ENCODE assay signal across 1 cellular context in the genomic region with DNA sequence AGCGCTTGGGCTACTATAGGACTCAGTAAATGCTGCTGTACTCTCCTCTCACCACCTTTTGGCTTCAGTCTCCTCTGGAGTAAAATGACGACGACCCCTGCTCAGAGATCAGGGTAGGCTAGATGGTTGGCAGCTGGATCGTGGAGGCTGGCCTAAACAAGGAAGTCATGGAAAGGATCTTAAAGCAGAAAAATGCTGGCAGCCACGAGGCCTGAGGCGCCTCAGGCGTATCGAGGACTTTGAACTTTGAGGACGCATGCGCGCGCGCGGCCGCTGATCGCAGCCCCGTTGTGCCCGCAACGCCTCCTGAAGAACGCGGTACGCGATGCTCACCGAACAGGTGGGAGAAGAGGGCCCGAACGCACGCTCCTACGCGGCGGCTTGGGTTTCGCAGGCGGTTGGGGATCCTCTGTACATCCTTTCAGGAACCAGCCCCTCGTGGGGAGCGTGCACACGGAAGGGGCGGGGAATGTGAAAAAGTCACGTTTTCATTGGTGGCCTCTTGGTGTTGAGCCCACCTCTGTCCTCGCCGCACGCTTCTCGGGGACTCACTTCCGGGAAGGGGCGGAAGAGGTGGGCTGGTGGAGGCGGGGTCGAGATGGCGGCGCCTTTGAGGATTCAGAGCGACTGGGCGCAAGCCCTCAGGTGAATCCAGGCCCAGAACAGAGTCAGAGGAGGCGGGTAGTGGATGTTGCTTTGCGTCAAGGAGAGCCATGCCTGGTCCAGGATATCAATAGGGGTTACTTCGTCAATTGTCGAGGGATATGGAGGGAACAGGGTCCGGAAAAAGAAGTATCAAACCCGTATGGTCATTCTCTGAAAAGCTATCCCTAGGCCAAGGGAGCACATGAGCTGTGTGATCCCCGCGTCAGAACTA.
A peak's percentile ranks its signal among the peaks of the same experiment; 100 is the strongest.
TF ChIP-seq lines count a peak whose summit lies in the region.

Gene COA4 (minus strand): TSS at position 423 of the 877 bp plus-strand sequence. CDS start 3,468 bp downstream, outside the sequence.
Gene PAAF1 (plus strand): TSS at position 576 of the 877 bp plus-strand sequence. CDS start 23 bp downstream, at position 599.

TF ChIP-seq in WTC11, 78 proteins besides CTCF, POLR2A, EP300 and RAD21 (continued from another document and continues in another):
- TF ChIP-seq ARID4B (CRISPR knock-in tag; IDR thresholded peaks at IDR 0.05; ENCODE audit: borderline replicate concordance), result no peak; the same call in 1 of the 2 replicates
- TF ChIP-seq SP1 (CRISPR knock-in tag; conservative IDR thresholded peaks at IDR 0.05), result peak; percentile 66
- TF ChIP-seq, protein P1, sequence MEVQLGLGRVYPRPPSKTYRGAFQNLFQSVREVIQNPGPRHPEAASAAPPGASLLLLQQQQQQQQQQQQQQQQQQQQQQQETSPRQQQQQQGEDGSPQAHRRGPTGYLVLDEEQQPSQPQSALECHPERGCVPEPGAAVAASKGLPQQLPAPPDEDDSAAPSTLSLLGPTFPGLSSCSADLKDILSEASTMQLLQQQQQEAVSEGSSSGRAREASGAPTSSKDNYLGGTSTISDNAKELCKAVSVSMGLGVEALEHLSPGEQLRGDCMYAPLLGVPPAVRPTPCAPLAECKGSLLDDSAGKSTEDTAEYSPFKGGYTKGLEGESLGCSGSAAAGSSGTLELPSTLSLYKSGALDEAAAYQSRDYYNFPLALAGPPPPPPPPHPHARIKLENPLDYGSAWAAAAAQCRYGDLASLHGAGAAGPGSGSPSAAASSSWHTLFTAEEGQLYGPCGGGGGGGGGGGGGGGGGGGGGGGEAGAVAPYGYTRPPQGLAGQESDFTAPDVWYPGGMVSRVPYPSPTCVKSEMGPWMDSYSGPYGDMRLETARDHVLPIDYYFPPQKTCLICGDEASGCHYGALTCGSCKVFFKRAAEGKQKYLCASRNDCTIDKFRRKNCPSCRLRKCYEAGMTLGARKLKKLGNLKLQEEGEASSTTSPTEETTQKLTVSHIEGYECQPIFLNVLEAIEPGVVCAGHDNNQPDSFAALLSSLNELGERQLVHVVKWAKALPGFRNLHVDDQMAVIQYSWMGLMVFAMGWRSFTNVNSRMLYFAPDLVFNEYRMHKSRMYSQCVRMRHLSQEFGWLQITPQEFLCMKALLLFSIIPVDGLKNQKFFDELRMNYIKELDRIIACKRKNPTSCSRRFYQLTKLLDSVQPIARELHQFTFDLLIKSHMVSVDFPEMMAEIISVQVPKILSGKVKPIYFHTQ (CRISPR knock-in tag; IDR thresholded peaks at IDR 0.05), result no peak
- no peak for TF ChIP-seq ZNF281 (CRISPR knock-in tag; IDR thresholded peaks at IDR 0.05)
- peak; percentile 66 for TF ChIP-seq NFYB (CRISPR knock-in tag; conservative IDR thresholded peaks at IDR 0.05; ENCODE audit: low read depth)
- TF ChIP-seq ZBTB43 (CRISPR knock-in tag; IDR thresholded peaks at IDR 0.05), result no peak
- TF ChIP-seq RELA (CRISPR knock-in tag; IDR thresholded peaks at IDR 0.05; ENCODE audit: borderline replicate concordance), result no peak
- no peak for TF ChIP-seq NR3C1 (CRISPR knock-in tag; conservative IDR thresholded peaks at IDR 0.05; ENCODE audit: low read depth)
- no peak for TF ChIP-seq PRRX2 (CRISPR knock-in tag; IDR thresholded peaks at IDR 0.05)
- TF ChIP-seq, protein P2, sequence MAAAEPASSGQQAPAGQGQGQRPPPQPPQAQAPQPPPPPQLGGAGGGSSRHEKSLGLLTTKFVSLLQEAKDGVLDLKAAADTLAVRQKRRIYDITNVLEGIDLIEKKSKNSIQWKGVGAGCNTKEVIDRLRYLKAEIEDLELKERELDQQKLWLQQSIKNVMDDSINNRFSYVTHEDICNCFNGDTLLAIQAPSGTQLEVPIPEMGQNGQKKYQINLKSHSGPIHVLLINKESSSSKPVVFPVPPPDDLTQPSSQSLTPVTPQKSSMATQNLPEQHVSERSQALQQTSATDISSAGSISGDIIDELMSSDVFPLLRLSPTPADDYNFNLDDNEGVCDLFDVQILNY (CRISPR knock-in tag; IDR thresholded peaks at IDR 0.05), result no peak
- peak; percentile 74; the same call in 1 of the 2 replicates for TF ChIP-seq ETV6 (CRISPR knock-in tag; IDR thresholded peaks at IDR 0.05)
- no peak for TF ChIP-seq ATF1 (CRISPR knock-in tag; IDR thresholded peaks at IDR 0.05)
- TF ChIP-seq FOXP1 (CRISPR knock-in tag; IDR thresholded peaks at IDR 0.05; ENCODE audit: borderline replicate concordance), result peak; percentile 86; the same call in 1 of the 2 replicates
- TF ChIP-seq, protein P3, sequence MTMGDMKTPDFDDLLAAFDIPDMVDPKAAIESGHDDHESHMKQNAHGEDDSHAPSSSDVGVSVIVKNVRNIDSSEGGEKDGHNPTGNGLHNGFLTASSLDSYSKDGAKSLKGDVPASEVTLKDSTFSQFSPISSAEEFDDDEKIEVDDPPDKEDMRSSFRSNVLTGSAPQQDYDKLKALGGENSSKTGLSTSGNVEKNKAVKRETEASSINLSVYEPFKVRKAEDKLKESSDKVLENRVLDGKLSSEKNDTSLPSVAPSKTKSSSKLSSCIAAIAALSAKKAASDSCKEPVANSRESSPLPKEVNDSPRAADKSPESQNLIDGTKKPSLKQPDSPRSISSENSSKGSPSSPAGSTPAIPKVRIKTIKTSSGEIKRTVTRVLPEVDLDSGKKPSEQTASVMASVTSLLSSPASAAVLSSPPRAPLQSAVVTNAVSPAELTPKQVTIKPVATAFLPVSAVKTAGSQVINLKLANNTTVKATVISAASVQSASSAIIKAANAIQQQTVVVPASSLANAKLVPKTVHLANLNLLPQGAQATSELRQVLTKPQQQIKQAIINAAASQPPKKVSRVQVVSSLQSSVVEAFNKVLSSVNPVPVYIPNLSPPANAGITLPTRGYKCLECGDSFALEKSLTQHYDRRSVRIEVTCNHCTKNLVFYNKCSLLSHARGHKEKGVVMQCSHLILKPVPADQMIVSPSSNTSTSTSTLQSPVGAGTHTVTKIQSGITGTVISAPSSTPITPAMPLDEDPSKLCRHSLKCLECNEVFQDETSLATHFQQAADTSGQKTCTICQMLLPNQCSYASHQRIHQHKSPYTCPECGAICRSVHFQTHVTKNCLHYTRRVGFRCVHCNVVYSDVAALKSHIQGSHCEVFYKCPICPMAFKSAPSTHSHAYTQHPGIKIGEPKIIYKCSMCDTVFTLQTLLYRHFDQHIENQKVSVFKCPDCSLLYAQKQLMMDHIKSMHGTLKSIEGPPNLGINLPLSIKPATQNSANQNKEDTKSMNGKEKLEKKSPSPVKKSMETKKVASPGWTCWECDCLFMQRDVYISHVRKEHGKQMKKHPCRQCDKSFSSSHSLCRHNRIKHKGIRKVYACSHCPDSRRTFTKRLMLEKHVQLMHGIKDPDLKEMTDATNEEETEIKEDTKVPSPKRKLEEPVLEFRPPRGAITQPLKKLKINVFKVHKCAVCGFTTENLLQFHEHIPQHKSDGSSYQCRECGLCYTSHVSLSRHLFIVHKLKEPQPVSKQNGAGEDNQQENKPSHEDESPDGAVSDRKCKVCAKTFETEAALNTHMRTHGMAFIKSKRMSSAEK (CRISPR knock-in tag; IDR thresholded peaks at IDR 0.05; ENCODE audit: borderline replicate concordance), result no peak
- TF ChIP-seq SMAD4 (CRISPR knock-in tag; IDR thresholded peaks at IDR 0.05), result no peak
- TF ChIP-seq USF1 (CRISPR knock-in tag; IDR thresholded peaks at IDR 0.05), result peak; percentile 14; the same call in 1 of the 2 replicates
- no peak for TF ChIP-seq IRF1 (CRISPR knock-in tag; IDR thresholded peaks at IDR 0.05)
- TF ChIP-seq TEAD1 (CRISPR knock-in tag; IDR thresholded peaks at IDR 0.05), result peak; percentile 66; the same call in 1 of the 2 replicates
- no peak for TF ChIP-seq ERG (CRISPR knock-in tag; IDR thresholded peaks at IDR 0.05)
- TF ChIP-seq GTF2I (CRISPR knock-in tag; conservative IDR thresholded peaks at IDR 0.05), result no peak
- no peak for TF ChIP-seq CBFB (CRISPR knock-in tag; IDR thresholded peaks at IDR 0.05; ENCODE audit: low read depth)
- TF ChIP-seq STAT6 (CRISPR knock-in tag; conservative IDR thresholded peaks at IDR 0.05; ENCODE audit: low read depth), result no peak
- no peak for TF ChIP-seq NR1H2 (CRISPR knock-in tag; IDR thresholded peaks at IDR 0.05)
